In genomic region chr7:127667017-127667670, GRCh38 we compare ENCODE assay signal across 12 cellular contexts. TPM values are rescaled to one million over a fixed set of nuclear protein-coding genes. Genes with fewer than 3 reads are reported as not detected.
DNase-seq lines count a peak whose midpoint lies in the region; ATAC-seq, FAIRE-seq and TF ChIP-seq lines count a peak whose summit lies in the region.
"Had no signal": no experiment of that assay in that cellular context is flagged by ENCODE, and none has a peak within 500 bp of the region (broad histone marks: within the 10 kb centered on the region; RNA-seq: fewer than 3 reads in every experiment).

No MANE protein-coding gene starts in this region.

- H4K20me1 ChIP-seq in keratinocyte (ENCODE audit: control insufficient read depth, extremely low read depth, insufficient read depth, low read length) = peaks cover 13% of the 10 kb centered on the region

- peaks cover 3% of the 10 kb centered on the region for H3K9me1 ChIP-seq in keratinocyte (ENCODE audit: control insufficient read depth, extremely low read depth, insufficient read depth, low read length)

- FAIRE-seq in keratinocyte (lab: Jason Lieb, UNC) = no peak
- FAIRE-seq: endometrium had no signal

- peaks cover 47% of the 10 kb centered on the region for H3K4me1 Mint-ChIP-seq in Calu3 (ENCODE audit: low read depth, unreplicated experiment)
- H3K4me1 Mint-ChIP-seq in activated T-helper 17 cell treated with anti-CD3 and anti-CD28 coated beads, Interleukin-2, amount 50 U/mL, for 72 hours = peaks cover 52% of the 10 kb centered on the region

- dilution Hi-C loops in keratinocyte (cut with MboI; ENCODE audit: extremely low pct_ligation_motif_present, low sequenced_read_pairs) = no loop called here

- no peaks in the 10 kb centered on the region for H3K27me3 ChIP-seq in keratinocyte (ENCODE audit: control insufficient read depth, extremely low read depth, insufficient read depth, low read length)
- no peaks in the 10 kb centered on the region for H3K27me3 ChIP-seq in vagina

- DNase-seq in Calu3 (no peak), keratinocyte (ENCODE audit: low read depth, low spot score) (peak; percentile 63), vagina (ENCODE audit: extremely low spot score in 2 of 2) (no peak)
- no peak for DNase-seq in stimulated activated CD4-positive, alpha-beta T cell treated with anti-CD3 and anti-CD28 coated beads, Interleukin-4, amount 100 ng/mL, for 24 hours
- DNase-seq in NK-92 treated with Interleukin-12 subunit alpha and Interleukin-12 subunit beta, amount 100 ng/mL, for 24 hours (lab: John Stamatoyannopoulos, UW) = no peak

- peaks cover 28% of the 10 kb centered on the region for H3K4me1 ChIP-seq in keratinocyte (ENCODE audit: control insufficient read depth, extremely low read depth, insufficient read depth, low read length)
- H3K4me1 ChIP-seq in vagina = peaks cover 29% of the 10 kb centered on the region

- TF ChIP-seq POLR2A in vagina (IDR thresholded peaks at IDR 0.05) = no peak

- TF ChIP-seq CTCF in Calu3 (IDR thresholded peaks at IDR 0.05; ENCODE audit: unreplicated experiment) = no peak
- TF ChIP-seq CTCF in keratinocyte (optimal IDR thresholded peaks at IDR 0.05 in 1 of 3, IDR thresholded peaks at IDR 0.05 in 1 of 3, conservative IDR thresholded peaks at IDR 0.05 in 1 of 3; ENCODE audit: extremely low read depth in 1 of 3, insufficient read depth in 2 of 3, low read length in 3 of 3) = no peak
- TF ChIP-seq CTCF in vagina (IDR thresholded peaks at IDR 0.05) = no peak

- H3K4me2 ChIP-seq in keratinocyte (ENCODE audit: control insufficient read depth, extremely low read depth, insufficient read depth, low read depth, low read length) = peak overlapping the region; percentile 83

- intact Hi-C loops in Calu3 (cut with micrococcal nuclease; ENCODE audit: unreplicated experiment) (no loop called here), vagina (cut with DNase I) (no loop called here)

- H3K79me2 ChIP-seq in keratinocyte (ENCODE audit: control insufficient read depth, insufficient read depth, low read length) = peaks cover 95% of the 10 kb centered on the region

- no peaks in the 10 kb centered on the region for H3K9me3 ChIP-seq in keratinocyte (ENCODE audit: control insufficient read depth, low read depth, low read length)
- H3K9me3 ChIP-seq in vagina = no peaks in the 10 kb centered on the region

- H3K9ac ChIP-seq in keratinocyte (ENCODE audit: control insufficient read depth, extremely low read depth, insufficient read depth, low read length) = peak overlapping the region; percentile 61

- no peaks in the 10 kb centered on the region for H3K27me3 Mint-ChIP-seq in Calu3 (ENCODE audit: unreplicated experiment)
- no peaks in the 10 kb centered on the region for H3K27me3 Mint-ChIP-seq in activated T-helper 17 cell treated with anti-CD3 and anti-CD28 coated beads, Interleukin-2, amount 50 U/mL, for 72 hours
- H3K27me3 Mint-ChIP-seq: IgD-negative memory B cell had no signal

- no peak overlapping the region for H2AFZ ChIP-seq in keratinocyte (ENCODE audit: control insufficient read depth, low read length)

- peak overlapping the region; percentile 27 for H3K27ac Mint-ChIP-seq in Calu3 (ENCODE audit: unreplicated experiment)
- H3K27ac Mint-ChIP-seq in activated T-helper 17 cell treated with anti-CD3 and anti-CD28 coated beads, Interleukin-2, amount 50 U/mL, for 72 hours = peak overlapping the region; percentile 93

- H3K36me3 ChIP-seq in keratinocyte (ENCODE audit: control insufficient read depth in 2 of 2, extremely low read depth in 1 of 2, insufficient read depth in 2 of 2, low read length in 2 of 2) = peaks cover 0 to 14% of the 10 kb centered on the region in 2 experiments
- no peaks in the 10 kb centered on the region for H3K36me3 ChIP-seq in vagina

- peaks cover 32% of the 10 kb centered on the region for H3K36me3 Mint-ChIP-seq in Calu3 (ENCODE audit: insufficient read depth, unreplicated experiment)
- H3K36me3 Mint-ChIP-seq in activated T-helper 17 cell treated with anti-CD3 and anti-CD28 coated beads, Interleukin-2, amount 50 U/mL, for 72 hours (ENCODE audit: low read depth) = peaks cover 86% of the 10 kb centered on the region

- no peaks in the 10 kb centered on the region for H3K9me3 Mint-ChIP-seq in Calu3 (ENCODE audit: low read depth, unreplicated experiment)
- H3K9me3 Mint-ChIP-seq in activated T-helper 17 cell treated with anti-CD3 and anti-CD28 coated beads, Interleukin-2, amount 50 U/mL, for 72 hours = no peaks in the 10 kb centered on the region
- H3K9me3 Mint-ChIP-seq: IgD-negative memory B cell had no signal

- no TSS peak for BruUV-seq in Calu3 (replicated peaks; lab: Mats Ljungman, UMichigan)

- H3K4me3 ChIP-seq in keratinocyte (ENCODE audit: control insufficient read depth in 2 of 3, extremely low read depth in 1 of 3, insufficient read depth in 2 of 3, low read depth in 1 of 3, low read length in 3 of 3) = peak overlapping the region in 2 of 3 experiments; percentile 45 to 49
- H3K4me3 ChIP-seq in vagina = no peak overlapping the region

- H3K27ac ChIP-seq in keratinocyte (ENCODE audit: control insufficient read depth, insufficient read depth, low read length) = peak overlapping the region; percentile 84
- H3K27ac ChIP-seq in vagina = no peak overlapping the region

- H3K4me3 Mint-ChIP-seq in Calu3 (ENCODE audit: low read depth, unreplicated experiment) = no peak overlapping the region
- H3K4me3 Mint-ChIP-seq in activated T-helper 17 cell treated with anti-CD3 and anti-CD28 coated beads, Interleukin-2, amount 50 U/mL, for 72 hours = peak overlapping the region; percentile 73
- H3K4me3 Mint-ChIP-seq: IgD-negative memory B cell had no signal

- CTCF ChIA-PET in Calu3 (lab: Charles Lee) = interaction anchor here (0.7 to 1.6 kb wide), 2 partner anchors 13 to 27 kb away, joined by 3 to 8 read pairs; no protein-coding TSS in a partner anchor

- ATAC-seq in HG02759 (IDR thresholded peaks at IDR 0.05; ENCODE audit: unreplicated experiment) (peak; percentile 46), GM19035 (IDR thresholded peaks at IDR 0.05; ENCODE audit: unreplicated experiment) (no peak)
- ATAC-seq in activated T-helper 17 cell treated with anti-CD3 and anti-CD28 coated beads, Interleukin-2, amount 50 U/mL, for 72 hours (replicated peaks) = peak; percentile 90

RNA-seq across cellular contexts. Expression of gene SND1, which starts 15.2 kb away (rescaled TPM):
- total RNA-seq in Calu3 (2022) (205 and 206 TPM in 2 replicates), vagina (85.9 TPM)
- total RNA-seq in activated T-helper 17 cell treated with anti-CD3 and anti-CD28 coated beads, Interleukin-2, amount 50 U/mL, for 72 hours = 100 to 1,000 TPM; 246 to 256 TPM
- polyA plus RNA-seq in keratinocyte = 140 to 173 TPM (median 150 TPM) in 3 replicates
- 73.6 TPM for polyA plus RNA-seq in keratinocyte (2011; ENCODE audit: low read depth)
- polyA plus RNA-seq in keratinocyte (2011; cell fraction: cytosol; rRNA removed) = 131 and 140 TPM in 2 replicates
- polyA plus RNA-seq in keratinocyte (2011; cell fraction: nucleus; rRNA removed) = 170 and 189 TPM in 2 replicates
- polyA plus RNA-seq in keratinocyte (2012; ENCODE audit: low replicate concordance) = 102 and 186 TPM in 2 replicates
- polyA minus RNA-seq in keratinocyte = 190 to 271 TPM (median 243 TPM) in 3 replicates
- polyA minus RNA-seq in keratinocyte (2011; cell fraction: cytosol; rRNA and poly(A)+ RNA removed) = 253 TPM
- polyA minus RNA-seq in keratinocyte (2011; cell fraction: nucleus; rRNA and poly(A)+ RNA removed) = 156 and 281 TPM in 2 replicates

RNA-seq across cellular contexts. Expression of gene PAX4, which starts 49.2 kb away (rescaled TPM):
- total RNA-seq in Calu3 (2022) (not detected in 2 replicates), vagina (not detected)
- total RNA-seq in activated T-helper 17 cell treated with anti-CD3 and anti-CD28 coated beads, Interleukin-2, amount 50 U/mL, for 72 hours = not detected
- not detected in 3 replicates for polyA plus RNA-seq in keratinocyte
- polyA plus RNA-seq in keratinocyte (2011; ENCODE audit: low read depth) = not detected
- not detected in 2 replicates for polyA plus RNA-seq in keratinocyte (2011; cell fraction: cytosol; rRNA removed)
- polyA plus RNA-seq in keratinocyte (2011; cell fraction: nucleus; rRNA removed) = not detected in 2 replicates
- polyA plus RNA-seq in keratinocyte (2012; ENCODE audit: low replicate concordance) = not detected in 2 replicates
- polyA minus RNA-seq in keratinocyte = not detected in 3 replicates
- polyA minus RNA-seq in keratinocyte (2011; cell fraction: cytosol; rRNA and poly(A)+ RNA removed) = not detected
- polyA minus RNA-seq in keratinocyte (2011; cell fraction: nucleus; rRNA and poly(A)+ RNA removed) = not detected in 2 replicates
- total RNA-seq: activated CD8-positive, alpha-beta memory T cell treated with anti-CD3 and anti-CD28 coated beads for 36 hours; mucosa of gallbladder had no signal
- polyA plus RNA-seq: IgD-negative memory B cell had no signal

Comparison
In these comparisons a context has a peak if more than half of its experiments do, and no peak if none do; other contexts are left out.
1. H3K4me3 ChIP-seq: peak in keratinocyte (2 of 3); none in vagina (0 of 2).